Comparison of ENCODE assay signal across 1 cellular context in the genomic region with DNA sequence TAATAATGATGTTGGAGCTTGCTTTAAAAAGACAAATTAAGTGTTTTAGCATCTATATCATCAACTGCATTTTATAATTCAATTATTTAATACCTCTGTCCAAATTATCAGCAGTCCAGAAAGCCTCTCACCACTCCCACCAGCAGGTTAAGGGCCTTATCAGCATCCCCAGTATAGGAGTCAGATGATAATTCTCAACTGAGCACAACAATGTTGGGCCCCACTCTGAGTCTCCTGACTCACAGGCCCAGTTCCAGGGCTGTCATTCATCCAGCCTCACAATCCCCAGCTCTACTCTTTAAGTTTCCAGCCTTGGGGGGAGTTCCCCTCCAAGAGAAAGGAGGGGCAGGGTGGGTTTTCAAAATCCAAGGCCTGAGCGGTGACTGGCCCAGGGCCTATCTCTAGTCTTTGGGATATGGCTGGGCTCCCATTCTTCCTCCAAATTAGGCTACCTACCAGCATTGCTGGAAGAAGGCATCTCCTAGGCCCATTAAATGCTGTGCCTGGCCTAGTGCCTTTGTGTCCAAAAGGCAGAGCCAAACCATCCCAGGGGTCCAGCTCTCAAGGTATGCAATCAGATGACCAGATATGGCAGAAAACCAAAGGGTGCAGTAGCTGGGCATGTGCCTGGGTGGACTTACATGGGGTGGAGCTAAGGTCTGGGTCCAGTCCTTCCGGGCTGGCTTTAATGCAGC.
TF ChIP-seq lines count a peak whose summit lies in the region.

No MANE protein-coding gene starts in this region.

TF ChIP-seq in K562, 482 proteins besides CTCF, POLR2A, EP300 and RAD21 (continued from another document):
- no peak for TF ChIP-seq RERE (CRISPR knock-in tag; IDR thresholded peaks at IDR 0.05; ENCODE audit: borderline replicate concordance)
- TF ChIP-seq ZKSCAN3 (CRISPR knock-in tag; IDR thresholded peaks at IDR 0.05), result no peak
- TF ChIP-seq HCFC1 (IDR thresholded peaks at IDR 0.05; ENCODE audit: low read depth, low read length), result no peak
- no peak for TF ChIP-seq BMI1 (IDR thresholded peaks at IDR 0.05; ENCODE audit: low read length)
- TF ChIP-seq, protein P1, sequence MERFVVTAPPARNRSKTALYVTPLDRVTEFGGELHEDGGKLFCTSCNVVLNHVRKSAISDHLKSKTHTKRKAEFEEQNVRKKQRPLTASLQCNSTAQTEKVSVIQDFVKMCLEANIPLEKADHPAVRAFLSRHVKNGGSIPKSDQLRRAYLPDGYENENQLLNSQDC (CRISPR knock-in tag; IDR thresholded peaks at IDR 0.05), result no peak
